In the genomic region with DNA sequence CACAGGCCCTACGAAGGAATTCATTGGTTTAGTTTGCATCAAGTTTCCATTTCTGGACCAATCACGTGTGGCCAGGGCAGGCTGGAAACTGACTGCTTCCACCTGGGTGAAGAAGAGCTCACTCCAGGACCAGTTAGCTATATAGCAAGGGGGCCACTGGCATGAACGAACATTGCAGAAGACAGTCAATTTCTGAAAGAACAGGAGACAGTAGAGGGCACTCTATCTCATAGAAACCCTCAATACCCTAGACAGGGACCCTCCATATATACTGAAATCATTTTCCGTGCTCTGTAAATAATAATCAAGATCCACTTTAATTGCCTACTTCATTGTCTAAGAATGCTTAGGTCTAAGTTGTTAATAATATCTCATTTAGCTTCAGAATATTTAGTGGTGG, we compare ENCODE assay signal across 17 cellular contexts.
DNase-seq lines count a peak whose midpoint lies in the region; ATAC-seq and TF ChIP-seq lines count a peak whose summit lies in the region.
"Had no signal": no experiment of that assay in that cellular context is flagged by ENCODE, and none has a peak within 500 bp of the region (broad histone marks: within the 10 kb centered on the region; RNA-seq: fewer than 3 reads in every experiment).

No MANE protein-coding gene starts in this region.

- H2BK5ac ChIP-seq in mesendoderm (ENCODE audit: low read length), result no peak overlapping the region

- H3K36me3 ChIP-seq in DOHH2 (ENCODE audit: control insufficient read depth, low read length) (peaks cover 70% of the 10 kb centered on the region), HCT116 (ENCODE audit: control insufficient read depth in 1 of 2, insufficient read depth in 2 of 2, low read length in 2 of 2) (no peaks in the 10 kb centered on the region), WERI-Rb-1 (peaks cover 30% of the 10 kb centered on the region), mesendoderm (ENCODE audit: control insufficient read depth, insufficient read depth, low read length) (no peaks in the 10 kb centered on the region), GM23248 (ENCODE audit: low read depth) (no peaks in the 10 kb centered on the region)
- H3K36me3 ChIP-seq: ascending aorta had no signal

- no peak overlapping the region for H3K23ac ChIP-seq in mesendoderm (ENCODE audit: low read length)

- DNase-seq in HCT116 (ENCODE audit: low read depth, low spot score), result no peak
- DNase-seq in WERI-Rb-1, result no peak
- DNase-seq in mesendoderm, result peak; percentile 28
- DNase-seq in endothelial cell (ENCODE audit: low spot score), result no peak
- no peak for DNase-seq in GM23248
- DNase-seq: activated CD4-positive, alpha-beta memory T cell treated with anti-CD3 and anti-CD28 coated beads for 36 hours; activated naive CD4-positive, alpha-beta T cell treated with anti-CD3 and anti-CD28 coated beads, Interleukin-2, amount 10 ng/mL, durations not matched to agents 7 days and 5 days; effector memory CD8-positive, alpha-beta T cell; hippocampal formation; midbrain; T-cell had no signal

- H3K4me3 ChIP-seq in DOHH2 (ENCODE audit: low read length) (no peak overlapping the region), HCT116 (replicated peaks in 1 of 2; ENCODE audit: low read depth in 1 of 2, low read length in 2 of 2) (no peak overlapping the region), WERI-Rb-1 (ENCODE audit: low read depth, low read length) (no peak overlapping the region), mesendoderm (ENCODE audit: low read length) (no peak overlapping the region), GM23248 (no peak overlapping the region)
- H3K4me3 ChIP-seq: ascending aorta had no signal

- H3K9ac ChIP-seq in HCT116 (ENCODE audit: low read length) (no peak overlapping the region), mesendoderm (ENCODE audit: low read length) (no peak overlapping the region), GM23248 (no peak overlapping the region)
- H3K9ac ChIP-seq: KMS-11 had no signal

- no peaks in the 10 kb centered on the region for H3K9me3 Mint-ChIP-seq in endothelial cell (ENCODE audit: unreplicated experiment)
- H3K9me3 Mint-ChIP-seq: activated CD4-positive, alpha-beta memory T cell treated with anti-CD3 and anti-CD28 coated beads for 36 hours; activated naive CD4-positive, alpha-beta T cell treated with anti-CD3 and anti-CD28 coated beads, Interleukin-2, amount 10 ng/mL, durations not matched to agents 7 days and 5 days; neural crest cell; T-cell had no signal

- no TSS peak for BruUV-seq in HCT116 (replicated peaks; lab: Mats Ljungman, UMichigan)

- H3K4me1 ChIP-seq in DOHH2 (ENCODE audit: control insufficient read depth, low read length) (peaks cover 26% of the 10 kb centered on the region), HCT116 (ENCODE audit: control insufficient read depth in 1 of 2, insufficient read depth in 2 of 2, low read length in 2 of 2) (no peaks in the 10 kb centered on the region), mesendoderm (ENCODE audit: control insufficient read depth, low read depth, low read length) (no peaks in the 10 kb centered on the region), GM23248 (ENCODE audit: insufficient read depth) (no peaks in the 10 kb centered on the region)
- H3K4me1 ChIP-seq: ascending aorta had no signal

- H2BK15ac ChIP-seq in mesendoderm (replicated peaks; ENCODE audit: low read depth), result no peak overlapping the region

- no peak overlapping the region for H3K4me2 ChIP-seq in DOHH2 (ENCODE audit: low read length)
- H3K4me2 ChIP-seq in HCT116 (ENCODE audit: low read length), result no peak overlapping the region
- H3K4me2 ChIP-seq in mesendoderm (ENCODE audit: low read length), result no peak overlapping the region
- H3K4me2 ChIP-seq in GM23248 (ENCODE audit: unreplicated experiment), result no peak overlapping the region
- H3K4me2 ChIP-seq: KMS-11 had no signal

- H3K56ac ChIP-seq in mesendoderm (ENCODE audit: low read length), result no peak overlapping the region

- POLR2A ChIA-PET in HCT116 (lab: Charles Lee), result no interaction called here

- no peaks in the 10 kb centered on the region for H3K36me3 Mint-ChIP-seq in endothelial cell (ENCODE audit: low read depth, unreplicated experiment)
- H3K36me3 Mint-ChIP-seq: activated CD4-positive, alpha-beta memory T cell treated with anti-CD3 and anti-CD28 coated beads for 36 hours; activated naive CD4-positive, alpha-beta T cell treated with anti-CD3 and anti-CD28 coated beads, Interleukin-2, amount 10 ng/mL, durations not matched to agents 7 days and 5 days; T-cell had no signal

- no peaks in the 10 kb centered on the region for H3K9me3 ChIP-seq in DOHH2 (ENCODE audit: control insufficient read depth, insufficient read depth, low read length)
- no peaks in the 10 kb centered on the region for H3K9me3 ChIP-seq in HCT116 (ENCODE audit: control insufficient read depth in 1 of 2, insufficient read depth in 1 of 2, low read depth in 1 of 2, low read length in 2 of 2)
- H3K9me3 ChIP-seq in WERI-Rb-1 (ENCODE audit: severe bottlenecking), result no peaks in the 10 kb centered on the region
- H3K9me3 ChIP-seq in GM23248 (ENCODE audit: low read depth), result no peaks in the 10 kb centered on the region
- H3K9me3 ChIP-seq: ascending aorta had no signal

- H3K27me3 ChIP-seq in DOHH2 (ENCODE audit: control insufficient read depth, low read length) (no peaks in the 10 kb centered on the region), HCT116 (ENCODE audit: insufficient read depth, low read length) (peaks cover 33% of the 10 kb centered on the region), WERI-Rb-1 (ENCODE audit: insufficient read depth, low read depth, severe bottlenecking) (no peaks in the 10 kb centered on the region), mesendoderm (ENCODE audit: insufficient read depth, low read length, poor library complexity) (no peaks in the 10 kb centered on the region), GM23248 (replicated peaks; ENCODE audit: insufficient read depth) (no peaks in the 10 kb centered on the region)
- H3K27me3 ChIP-seq: ascending aorta had no signal

- no peak overlapping the region for H2AK5ac ChIP-seq in mesendoderm (ENCODE audit: low read length)

- TF ChIP-seq CTCF in DOHH2 (IDR thresholded peaks at IDR 0.05; ENCODE audit: low read depth, low read length, poor library complexity, severe bottlenecking) (peak; percentile 70), HCT116 (IDR thresholded peaks at IDR 0.05 in 2 of 3, conservative IDR thresholded peaks at IDR 0.05 in 1 of 3; ENCODE audit: borderline replicate concordance in 1 of 3, insufficient read depth in 1 of 3, low read depth in 2 of 3, low read length in 2 of 3) (peak in 1 of 3 experiments; percentile 24; a peak in 2 of 6 replicates), WERI-Rb-1 (IDR thresholded peaks at IDR 0.05; ENCODE audit: low read depth, low read length) (peak; percentile 40), endothelial cell (IDR thresholded peaks at IDR 0.05; ENCODE audit: unreplicated experiment) (no peak)

- no peak overlapping the region for H3K4me3 Mint-ChIP-seq in endothelial cell (ENCODE audit: unreplicated experiment)
- H3K4me3 Mint-ChIP-seq: activated CD4-positive, alpha-beta memory T cell treated with anti-CD3 and anti-CD28 coated beads for 36 hours; activated naive CD4-positive, alpha-beta T cell treated with anti-CD3 and anti-CD28 coated beads, Interleukin-2, amount 10 ng/mL, durations not matched to agents 7 days and 5 days; B cell; effector memory CD8-positive, alpha-beta T cell; neural crest cell; T-cell had no signal

- ATAC-seq in HCT116 (peak; percentile 68), HG03045 (IDR thresholded peaks at IDR 0.05; ENCODE audit: unreplicated experiment) (no peak)
- ATAC-seq: effector memory CD8-positive, alpha-beta T cell; T-cell had no signal

- no peak; the same call in 1 of the 2 replicates for TF ChIP-seq RAD21 in HCT116 (IDR thresholded peaks at IDR 0.05; ENCODE audit: low read depth)

- in situ Hi-C loops in GM23248 (cut with MboI), result loop anchor here (10.0 kb wide), 1 partner anchor 565 kb away; no protein-coding TSS in a partner anchor

- no peaks in the 10 kb centered on the region for H3K79me1 ChIP-seq in mesendoderm (ENCODE audit: low read length)

- H3K79me2 ChIP-seq in DOHH2 (ENCODE audit: control insufficient read depth, low read length) (peaks cover 9% of the 10 kb centered on the region), HCT116 (ENCODE audit: insufficient read depth, low read length) (no peaks in the 10 kb centered on the region), mesendoderm (ENCODE audit: control insufficient read depth, insufficient read depth, low read length) (no peaks in the 10 kb centered on the region), GM23248 (ENCODE audit: insufficient read depth) (no peaks in the 10 kb centered on the region)

- H3K4ac ChIP-seq in mesendoderm (ENCODE audit: low read depth, low read length), result no peak overlapping the region

- no peaks in the 10 kb centered on the region for H3K4me1 Mint-ChIP-seq in endothelial cell (ENCODE audit: unreplicated experiment)
- H3K4me1 Mint-ChIP-seq: activated naive CD4-positive, alpha-beta T cell treated with anti-CD3 and anti-CD28 coated beads, Interleukin-2, amount 10 ng/mL, durations not matched to agents 7 days and 5 days; B cell; neural crest cell; T-cell had no signal

- no peak overlapping the region for H3K27ac Mint-ChIP-seq in endothelial cell (ENCODE audit: unreplicated experiment)
- H3K27ac Mint-ChIP-seq: activated CD4-positive, alpha-beta memory T cell treated with anti-CD3 and anti-CD28 coated beads for 36 hours; activated naive CD4-positive, alpha-beta T cell treated with anti-CD3 and anti-CD28 coated beads, Interleukin-2, amount 10 ng/mL, durations not matched to agents 7 days and 5 days; B cell; effector memory CD8-positive, alpha-beta T cell; T-cell had no signal

- RAD21 ChIA-PET in HCT116 (lab: Charles Lee; ENCODE audit: low non-redundant PET in 1 of 2, low total read pairs in 2 of 2, uncharacterized antibody in 2 of 2, unreplicated experiment in 2 of 2), result no interaction called here

- no peak overlapping the region for H3K18ac ChIP-seq in mesendoderm (ENCODE audit: low read length)

- H2AFZ ChIP-seq in HCT116 (ENCODE audit: low read depth, low read length, poor library complexity, severe bottlenecking) (no peak overlapping the region), GM23248 (no peak overlapping the region)

- TF ChIP-seq POLR2A in HCT116 (IDR thresholded peaks at IDR 0.05; ENCODE audit: borderline replicate concordance, extremely low read depth, insufficient read depth, insufficient read length), result no peak

- no peaks in the 10 kb centered on the region for H3K27me3 Mint-ChIP-seq in endothelial cell (ENCODE audit: unreplicated experiment)
- H3K27me3 Mint-ChIP-seq: activated CD4-positive, alpha-beta memory T cell treated with anti-CD3 and anti-CD28 coated beads for 36 hours; activated naive CD4-positive, alpha-beta T cell treated with anti-CD3 and anti-CD28 coated beads, Interleukin-2, amount 10 ng/mL, durations not matched to agents 7 days and 5 days; B cell; effector memory CD8-positive, alpha-beta T cell; T-cell had no signal

- H3K9me2 ChIP-seq in DOHH2 (replicated peaks; ENCODE audit: control insufficient read depth, low read length) (no peaks in the 10 kb centered on the region), HCT116 (ENCODE audit: insufficient read depth) (no peaks in the 10 kb centered on the region), GM23248 (ENCODE audit: insufficient read depth) (no peaks in the 10 kb centered on the region)

- no peak overlapping the region for H3K27ac ChIP-seq in DOHH2 (ENCODE audit: low read depth, low read length)
- H3K27ac ChIP-seq in HCT116 (ENCODE audit: low read depth, low read length), result no peak overlapping the region
- H3K27ac ChIP-seq in WERI-Rb-1, result no peak overlapping the region
- no peak overlapping the region for H3K27ac ChIP-seq in mesendoderm (ENCODE audit: low read depth, low read length)
- no peak overlapping the region for H3K27ac ChIP-seq in GM23248
- H3K27ac ChIP-seq: ascending aorta, KMS-11 had no signal

- H4K5ac ChIP-seq in mesendoderm (ENCODE audit: low read length), result no peak overlapping the region

- CTCF ChIA-PET in HCT116 (lab: Charles Lee), result no interaction called here

- H3F3A ChIP-seq in DOHH2 (ENCODE audit: control insufficient read depth, insufficient read depth) (no peaks in the 10 kb centered on the region), GM23248 (ENCODE audit: insufficient read depth) (no peaks in the 10 kb centered on the region)

- no peak overlapping the region for H4K8ac ChIP-seq in mesendoderm (ENCODE audit: low read depth, low read length)

- WGBS in mesendoderm (ENCODE audit: extremely low coverage, insufficient coverage, low lambda C conversion rate), result no CpG with 5 or more reads among the region's 4 CpGs
- 89 to 93% methylated on average over 4 of the region's 4 CpGs for WGBS in GM23248 (ENCODE audit: low coverage in 1 of 2, low lambda C conversion rate in 2 of 2, missing lambda C conversion rate in 2 of 2), 2 experiments

- intact Hi-C loops in HCT116 (cut with micrococcal nuclease), result loop anchor here (10.0 kb wide), 1 partner anchor 675 kb away; no protein-coding TSS in a partner anchor

- no peak overlapping the region for H2BK120ac ChIP-seq in mesendoderm (ENCODE audit: low read depth, low read length)

- H4K20me1 ChIP-seq in DOHH2 (ENCODE audit: control insufficient read depth, insufficient read depth, low read depth, low read length), result no peaks in the 10 kb centered on the region
- no peaks in the 10 kb centered on the region for H4K20me1 ChIP-seq in HCT116 (ENCODE audit: insufficient read depth)
- H4K20me1 ChIP-seq in GM23248 (ENCODE audit: insufficient read depth), result no peaks in the 10 kb centered on the region
